ENCODE assay signal across 8 cellular contexts in genomic region chr11:69442807-69443137, GRCh38. TPM values are rescaled to one million over a fixed set of nuclear protein-coding genes. Genes with fewer than 3 reads are reported as not detected.
DNase-seq lines count a peak whose midpoint lies in the region; ATAC-seq and TF ChIP-seq lines count a peak whose summit lies in the region.

No MANE protein-coding gene starts in this region.

- ATAC-seq in HG03342 (IDR thresholded peaks at IDR 0.05; ENCODE audit: unreplicated experiment) = no peak

- H3K4me1 ChIP-seq in A673 (ENCODE audit: insufficient read depth, low read length, poor library complexity, severe bottlenecking) (peaks cover 29% of the 10 kb centered on the region), endodermal cell (ENCODE audit: control insufficient read depth, insufficient read depth, low read length) (peaks cover 9% of the 10 kb centered on the region)

- DNase-seq in A673 (ENCODE audit: low spot score) (peak; percentile 83), LHCN-M2 (ENCODE audit: low read depth) (peak; percentile 70), endodermal cell (peak; percentile 84), NCI-H2029 (lab: John Stamatoyannopoulos, UW) (no peak), GM19240 (ENCODE audit: insufficient read length, low spot score) (no peak), NCI-H2107 treated with DMSO at 0.1 percent for 48 hours (lab: John Stamatoyannopoulos, UW; ENCODE audit: unreplicated experiment) (no peak)

- H3K27ac Mint-ChIP-seq in endodermal cell (peak overlapping the region; percentile 93), nephron (peak overlapping the region; percentile 99)

- H3K4me3 ChIP-seq in A673 (ENCODE audit: low read depth, low read length, poor library complexity, severe bottlenecking) (peak overlapping the region; percentile 38), endodermal cell (ENCODE audit: low read length) (peak overlapping the region; percentile 40)

- H3K9me3 Mint-ChIP-seq in endodermal cell (no peaks in the 10 kb centered on the region), nephron (no peaks in the 10 kb centered on the region)

- no peaks in the 10 kb centered on the region for H3K36me3 Mint-ChIP-seq in endodermal cell (ENCODE audit: low read depth)
- H3K36me3 Mint-ChIP-seq in nephron (ENCODE audit: low read depth) = no peaks in the 10 kb centered on the region

- BruUV-seq in A673 (replicated peaks; lab: Mats Ljungman, UMichigan) = TSS peak; percentile 91

- no peaks in the 10 kb centered on the region for H3K27me3 Mint-ChIP-seq in endodermal cell (ENCODE audit: insufficient read depth)
- peaks cover 18% of the 10 kb centered on the region for H3K27me3 Mint-ChIP-seq in nephron (ENCODE audit: low read depth)

- 38 to 44% methylated on average over 6 to 10 of the region's 10 CpGs for WGBS in endodermal cell (ENCODE audit: insufficient coverage in 1 of 2, insufficient read length in 1 of 2), 2 experiments

- H3K27me3 ChIP-seq in A673 (replicated peaks; ENCODE audit: insufficient read depth, low read depth, low read length, poor library complexity) (no peaks in the 10 kb centered on the region), endodermal cell (ENCODE audit: control insufficient read depth, insufficient read depth, low read length, poor library complexity, severe bottlenecking) (no peaks in the 10 kb centered on the region)

- H3K4me3 Mint-ChIP-seq in endodermal cell (no peak overlapping the region), nephron (peak overlapping the region; percentile 39 to 74 (median 55))

- TF ChIP-seq CTCF in A673 (conservative IDR thresholded peaks at IDR 0.05; ENCODE audit: low read depth, low read length) (no peak), endodermal cell (conservative IDR thresholded peaks at IDR 0.05) (no peak), nephron (IDR thresholded peaks at IDR 0.05; ENCODE audit: unreplicated experiment in 3 of 3) (no peak)

- CTCF ChIA-PET in A673 (lab: Charles Lee) = no interaction called here

- H3K9me3 ChIP-seq in A673 (ENCODE audit: low read depth, low read length, poor library complexity, severe bottlenecking) (no peaks in the 10 kb centered on the region), endodermal cell (ENCODE audit: control insufficient read depth, low read length) (no peaks in the 10 kb centered on the region)

- POLR2A ChIA-PET in A673 (lab: Charles Lee; ENCODE audit: low non-redundant PET) = interaction anchor here (0.5 to 0.9 kb wide), 3 partner anchors 178 to 1040 kb away, joined by 3 read pairs; no protein-coding TSS in a partner anchor

- H3K27ac ChIP-seq in A673 (ENCODE audit: low read depth, low read length, poor library complexity, severe bottlenecking) = peak overlapping the region; percentile 79
- H3K27ac ChIP-seq in endodermal cell (ENCODE audit: low read depth, low read length) = peak overlapping the region; percentile 96

- H3K4me1 Mint-ChIP-seq in endodermal cell = peaks cover 34% of the 10 kb centered on the region
- peaks cover 42% of the 10 kb centered on the region for H3K4me1 Mint-ChIP-seq in nephron

- intact Hi-C loops in A673 (cut with micrococcal nuclease; ENCODE audit: unreplicated experiment) = loop anchor here (1.0 to 5.0 kb wide), 3 partner anchors 146 to 340 kb away; no protein-coding TSS in a partner anchor

- H3K9ac ChIP-seq in endodermal cell (ENCODE audit: extremely low read depth, low read length, poor library complexity, severe bottlenecking) = no peak overlapping the region

- H3K36me3 ChIP-seq in A673 (ENCODE audit: insufficient read depth, low read length, poor library complexity, severe bottlenecking) = no peaks in the 10 kb centered on the region
- no peaks in the 10 kb centered on the region for H3K36me3 ChIP-seq in endodermal cell (ENCODE audit: control insufficient read depth, insufficient read depth, low read length)

RNA-seq across cellular contexts. Expression of gene LINC01488, which starts 38.7 kb away (rescaled TPM):
- not detected in 2 replicates for total RNA-seq in A673 (2021)
- total RNA-seq in LHCN-M2 (2014; rRNA removed) = not detected in 2 replicates
- polyA plus RNA-seq in LHCN-M2 (2012) = 0.12 TPM
- not detected for total RNA-seq in endodermal cell
- not detected for polyA plus RNA-seq in endodermal cell (2013, experiment 1 of 2)
- not detected for polyA plus RNA-seq in endodermal cell (2013, experiment 2 of 2)

Comparison
In these comparisons a context has a peak if more than half of its experiments do, and no peak if none do; other contexts are left out.
1. DNase-seq: peak in A673 (single experiment), LHCN-M2 (single experiment) and endodermal cell (single experiment); none in NCI-H2029 (single experiment), GM19240 (single experiment) and NCI-H2107 treated with DMSO at 0.1 percent for 48 hours (single experiment).